25 cellular contexts compared by ENCODE assay signal in the genomic region with DNA sequence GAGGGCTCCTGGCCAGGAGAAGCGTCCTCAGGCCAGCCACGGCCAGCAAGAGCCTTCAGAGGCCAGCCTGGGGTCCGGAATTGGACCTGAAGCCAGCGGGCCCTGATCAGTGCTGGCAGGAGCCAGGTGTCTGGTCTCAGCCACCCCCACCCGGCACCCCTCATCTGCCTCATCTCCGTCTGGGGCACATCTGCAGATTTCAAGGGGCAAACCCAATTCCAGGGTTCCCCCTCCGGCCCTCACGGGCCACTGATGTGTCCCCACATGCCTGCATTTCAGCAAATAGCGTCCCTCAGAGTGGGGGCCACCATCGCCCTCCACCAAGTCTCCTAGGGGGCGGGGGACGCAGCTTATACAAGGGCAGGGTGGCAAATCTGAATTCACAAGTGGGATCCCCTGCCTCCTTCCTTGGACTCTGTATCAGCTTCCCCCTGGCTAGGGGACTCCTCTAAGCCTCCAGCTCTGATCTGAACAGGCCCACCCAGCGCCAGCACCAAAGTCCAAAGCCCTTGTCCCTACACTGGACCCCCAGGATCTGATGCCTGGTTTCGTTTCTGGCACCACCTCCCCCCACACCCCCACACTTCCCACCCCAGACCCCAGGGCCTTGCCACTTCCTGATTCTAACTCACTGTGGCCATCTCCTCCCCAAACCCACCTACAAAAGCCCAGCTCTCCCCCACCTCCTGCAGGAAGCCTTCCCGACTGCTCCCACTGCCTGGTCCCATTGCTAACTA. TPM values are rescaled to one million over a fixed set of nuclear protein-coding genes. Genes with fewer than 3 reads are reported as not detected.
"Had no signal": no experiment of that assay in that cellular context is flagged by ENCODE, and none has a peak within 500 bp of the region (broad histone marks: within the 10 kb centered on the region; RNA-seq: fewer than 3 reads in every experiment).

No MANE protein-coding gene starts in this region.

- H3K27ac Mint-ChIP-seq: activated CD4-positive, alpha-beta T cell treated with anti-CD3 and anti-CD28 coated beads for 36 hours; activated naive CD8-positive, alpha-beta T cell treated with anti-CD3 and anti-CD28 coated beads for 36 hours; memory B cell; nephron; T-helper 1 cell treated with Interleukin-12 subunit alpha and Interleukin-12 subunit beta and Interleukin-4 antibody, amounts not matched to agents 30 μg/mL and 1 μg/mL, for 36 hours; WTC11 had no signal

- DNase-seq: activated CD4-positive, alpha-beta T cell treated with anti-CD3 and anti-CD28 coated beads for 36 hours; activated CD4-positive, alpha-beta T cell treated with anti-CD3 and anti-CD28 coated beads, Interleukin-2, amount 50 U/mL, for 48 hours; activated naive CD4-positive, alpha-beta T cell treated with Interleukin-2 at 50 U/mL for 16 hours; activated naive CD8-positive, alpha-beta T cell treated with anti-CD3 and anti-CD28 coated beads for 36 hours; activated T-cell treated with anti-CD3 and anti-CD28 coated beads, Interleukin-2, amount 50 U/mL, for 48 hours; gastrocnemius medialis; head of caudate nucleus; nucleus accumbens; stimulated activated CD4-positive, alpha-beta T cell treated with anti-CD3 and anti-CD28 coated beads, Interleukin-4, amount 100 ng/mL, for 24 hours; stimulated activated naive CD8-positive, alpha-beta T cell treated with anti-CD3 and anti-CD28 coated beads, Interleukin-15, Interleukin-2, amounts not matched to agents 100 U/mL and 50 U/mL, for 24 hours; T1000 had no signal

- H3K27me3 ChIP-seq: upper lobe of left lung had no signal

- H3K27ac ChIP-seq: coronary artery, esophagus muscularis mucosa, gastrocnemius medialis, left lung, upper lobe of left lung had no signal

- H3K4me3 ChIP-seq: breast epithelium, coronary artery, esophagus muscularis mucosa, gastrocnemius medialis, left lung, upper lobe of left lung had no signal

- H3K4me3 Mint-ChIP-seq: activated CD4-positive, alpha-beta T cell treated with anti-CD3 and anti-CD28 coated beads for 36 hours; activated naive CD8-positive, alpha-beta T cell treated with anti-CD3 and anti-CD28 coated beads for 36 hours; memory B cell; nephron; T-helper 1 cell treated with Interleukin-12 subunit alpha and Interleukin-12 subunit beta and Interleukin-4 antibody, amounts not matched to agents 30 μg/mL and 1 μg/mL, for 36 hours; WTC11 had no signal

- H3K36me3 ChIP-seq: breast epithelium, gastrocnemius medialis, left lung, upper lobe of left lung had no signal

- H3K4me1 Mint-ChIP-seq: activated CD4-positive, alpha-beta T cell treated with anti-CD3 and anti-CD28 coated beads for 36 hours; activated naive CD8-positive, alpha-beta T cell treated with anti-CD3 and anti-CD28 coated beads for 36 hours; WTC11 had no signal

- H3K9me3 Mint-ChIP-seq: activated naive CD8-positive, alpha-beta T cell treated with anti-CD3 and anti-CD28 coated beads for 36 hours; memory B cell; nephron; T-helper 1 cell treated with Interleukin-12 subunit alpha and Interleukin-12 subunit beta and Interleukin-4 antibody, amounts not matched to agents 30 μg/mL and 1 μg/mL, for 36 hours; WTC11 had no signal

- ATAC-seq: activated CD4-positive, alpha-beta T cell treated with anti-CD3 and anti-CD28 coated beads for 36 hours; gastrocnemius medialis; left lung; stimulated activated naive CD8-positive, alpha-beta T cell treated with anti-CD3 and anti-CD28 coated beads, Interleukin-15, Interleukin-2, amounts not matched to agents 100 U/mL and 50 U/mL, for 24 hours; WTC11 had no signal

- H3K4me1 ChIP-seq: breast epithelium, gastrocnemius medialis, left lung, upper lobe of left lung had no signal

- H3K36me3 Mint-ChIP-seq: activated naive CD8-positive, alpha-beta T cell treated with anti-CD3 and anti-CD28 coated beads for 36 hours; memory B cell; WTC11 had no signal

- H3K9me3 ChIP-seq: breast epithelium, esophagus muscularis mucosa, gastrocnemius medialis, left lung, upper lobe of left lung had no signal

RNA-seq across cellular contexts. Expression of gene TMEM179, which starts 10.1 kb away (rescaled TPM):
- total RNA-seq: activated CD8-positive, alpha-beta memory T cell treated with anti-CD3 and anti-CD28 coated beads for 36 hours; activated naive CD8-positive, alpha-beta T cell treated with anti-CD3 and anti-CD28 coated beads for 36 hours; breast epithelium; gastrocnemius medialis; kidney epithelial cell; myocyte; renal cortical epithelial cell; subcutaneous adipose tissue; upper lobe of left lung had no signal

RNA-seq across cellular contexts. Expression of gene C14orf180, which starts 14.9 kb away (rescaled TPM):
- total RNA-seq: activated CD4-positive, alpha-beta T cell treated with anti-CD3 and anti-CD28 coated beads for 36 hours; activated CD8-positive, alpha-beta memory T cell treated with anti-CD3 and anti-CD28 coated beads for 36 hours; activated naive CD8-positive, alpha-beta T cell treated with anti-CD3 and anti-CD28 coated beads for 36 hours; kidney epithelial cell; left lung; renal cortical epithelial cell; upper lobe of left lung; WTC11 had no signal
